Comparison of ENCODE assay signal across 8 cellular contexts in the genomic region with DNA sequence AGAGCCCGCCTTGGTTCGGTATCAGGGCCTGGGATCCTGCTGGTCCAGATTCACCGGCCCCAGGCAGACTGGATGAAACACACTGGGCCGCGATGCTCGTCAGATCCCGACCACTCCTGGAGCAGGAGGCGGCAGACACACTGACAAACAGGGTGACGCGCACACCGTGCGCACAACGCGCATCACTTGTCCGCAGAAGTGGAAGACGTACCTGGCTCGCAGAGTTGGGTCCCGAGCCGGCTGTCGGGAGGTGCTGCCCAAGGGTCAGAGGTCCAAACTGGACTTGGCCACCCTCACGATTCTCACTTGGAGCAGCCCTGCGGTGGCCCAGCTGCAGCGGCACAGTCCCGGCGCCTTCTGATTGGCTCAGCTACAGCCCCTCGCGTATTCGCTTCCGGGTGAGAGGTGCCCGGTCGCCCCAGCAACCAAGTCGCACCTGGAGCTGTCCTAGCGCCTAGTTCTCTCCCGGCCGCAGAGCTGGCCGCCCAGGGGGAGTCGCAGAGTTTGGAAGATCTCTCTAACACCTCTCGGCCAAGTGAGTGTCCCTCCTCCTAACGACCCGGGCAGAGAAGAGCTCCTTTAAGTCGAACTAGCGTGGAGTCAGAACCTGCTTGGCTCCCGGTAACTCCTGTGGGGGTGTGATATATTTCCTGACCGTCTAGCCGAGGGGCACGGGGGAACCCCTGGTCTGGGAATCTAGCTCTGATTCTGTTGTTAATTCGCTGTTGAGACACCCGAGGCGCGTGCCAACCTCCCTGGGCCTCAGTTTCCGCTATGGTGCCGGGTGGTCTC. TPM values are rescaled to one million over a fixed set of nuclear protein-coding genes. Genes with fewer than 3 reads are reported as not detected.
A peak's percentile ranks its signal among the peaks of the same experiment; 100 is the strongest.
DNase-seq lines count a peak whose midpoint lies in the region; ATAC-seq, FAIRE-seq and TF ChIP-seq lines count a peak whose summit lies in the region.

A gene with protein sequence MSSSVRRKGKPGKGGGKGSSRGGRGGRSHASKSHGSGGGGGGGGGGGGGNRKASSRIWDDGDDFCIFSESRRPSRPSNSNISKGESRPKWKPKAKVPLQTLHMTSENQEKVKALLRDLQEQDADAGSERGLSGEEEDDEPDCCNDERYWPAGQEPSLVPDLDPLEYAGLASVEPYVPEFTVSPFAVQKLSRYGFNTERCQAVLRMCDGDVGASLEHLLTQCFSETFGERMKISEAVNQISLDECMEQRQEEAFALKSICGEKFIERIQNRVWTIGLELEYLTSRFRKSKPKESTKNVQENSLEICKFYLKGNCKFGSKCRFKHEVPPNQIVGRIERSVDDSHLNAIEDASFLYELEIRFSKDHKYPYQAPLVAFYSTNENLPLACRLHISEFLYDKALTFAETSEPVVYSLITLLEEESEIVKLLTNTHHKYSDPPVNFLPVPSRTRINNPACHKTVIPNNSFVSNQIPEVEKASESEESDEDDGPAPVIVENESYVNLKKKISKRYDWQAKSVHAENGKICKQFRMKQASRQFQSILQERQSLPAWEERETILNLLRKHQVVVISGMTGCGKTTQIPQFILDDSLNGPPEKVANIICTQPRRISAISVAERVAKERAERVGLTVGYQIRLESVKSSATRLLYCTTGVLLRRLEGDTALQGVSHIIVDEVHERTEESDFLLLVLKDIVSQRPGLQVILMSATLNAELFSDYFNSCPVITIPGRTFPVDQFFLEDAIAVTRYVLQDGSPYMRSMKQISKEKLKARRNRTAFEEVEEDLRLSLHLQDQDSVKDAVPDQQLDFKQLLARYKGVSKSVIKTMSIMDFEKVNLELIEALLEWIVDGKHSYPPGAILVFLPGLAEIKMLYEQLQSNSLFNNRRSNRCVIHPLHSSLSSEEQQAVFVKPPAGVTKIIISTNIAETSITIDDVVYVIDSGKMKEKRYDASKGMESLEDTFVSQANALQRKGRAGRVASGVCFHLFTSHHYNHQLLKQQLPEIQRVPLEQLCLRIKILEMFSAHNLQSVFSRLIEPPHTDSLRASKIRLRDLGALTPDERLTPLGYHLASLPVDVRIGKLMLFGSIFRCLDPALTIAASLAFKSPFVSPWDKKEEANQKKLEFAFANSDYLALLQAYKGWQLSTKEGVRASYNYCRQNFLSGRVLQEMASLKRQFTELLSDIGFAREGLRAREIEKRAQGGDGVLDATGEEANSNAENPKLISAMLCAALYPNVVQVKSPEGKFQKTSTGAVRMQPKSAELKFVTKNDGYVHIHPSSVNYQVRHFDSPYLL (N-terminal part only) (minus strand): TSS at position 359 of the 792 bp plus-strand sequence. CDS start 7,529 bp downstream, outside the sequence.
TSS of gene MORN2 (plus strand) at position 401 of the 792 bp plus-strand sequence.

- TF ChIP-seq POLR2A in spleen (IDR thresholded peaks at IDR 0.05), result no peak

- ATAC-seq in GM18870 (IDR thresholded peaks at IDR 0.05; ENCODE audit: unreplicated experiment), result peak; percentile 97
- ATAC-seq in HG03103 (IDR thresholded peaks at IDR 0.05; ENCODE audit: low read depth, unreplicated experiment), result peak; percentile 100

- DNase-seq in AG08395 (ENCODE audit: low spot score) (peak; percentile 96), NCI-H2171 (lab: John Stamatoyannopoulos, UW) (peak; percentile 58), bronchial epithelial cell (ENCODE audit: low read depth) (peak; percentile 75), inferior parietal cortex (ENCODE audit: extremely low spot score) (peak; percentile 82), spleen (peak; percentile 96)

- peak within 1 kb of the TSS; percentile 77 for H3K4me3 ChIP-seq in WI38 (ENCODE audit: low read depth, low read length)
- peak within 1 kb of the TSS; percentile 96 for H3K4me3 ChIP-seq in bronchial epithelial cell (ENCODE audit: low read depth, low read length)
- H3K4me3 ChIP-seq in spleen, result peak within 1 kb of the TSS; percentile 71 to 98 (median 88)

- no peak for FAIRE-seq in bronchial epithelial cell (lab: Jason Lieb, UNC)

- H3K27me3 ChIP-seq in bronchial epithelial cell (ENCODE audit: control insufficient read depth, insufficient read depth, low read length) (no peaks in the 10 kb centered on the region), spleen (replicated peaks in 1 of 7) (no peaks in the 10 kb centered on the region)

- peak within 1 kb of the TSS; percentile 16 to 83 (median 64) for H3K27ac ChIP-seq in spleen

- H3K36me3 ChIP-seq in bronchial epithelial cell (ENCODE audit: control insufficient read depth, insufficient read depth, low read length) (no peaks in the 10 kb centered on the region), spleen (no peaks in the 10 kb centered on the region)

- peaks cover 7 to 30% (median 18%) of the 10 kb centered on the region in 6 donors for H3K4me1 ChIP-seq in spleen

- 0 to 4% (median 1%) methylated on average over 17 to 52 of the region's 52 CpGs for WGBS in spleen, 5 donors

- peaks cover 0 to 24% (median 20%) of the 10 kb centered on the region in 8 donors for H3K9me3 ChIP-seq in spleen

- no peak for TF ChIP-seq CTCF in WI38 (IDR thresholded peaks at IDR 0.05; ENCODE audit: low read depth, low read length)
- TF ChIP-seq CTCF in bronchial epithelial cell (IDR thresholded peaks at IDR 0.05; ENCODE audit: insufficient read depth, low read length, severe bottlenecking), result no peak
- no peak for TF ChIP-seq CTCF in spleen (IDR thresholded peaks at IDR 0.05 in 8 of 11, conservative IDR thresholded peaks at IDR 0.05 in 3 of 11)

- intact Hi-C loops in spleen (cut with DNase I; ENCODE audit: low total_unique reads), result no loop called here

RNA-seq across cellular contexts. Expression of the first gene that starts in this region (rescaled TPM):
- total RNA-seq in bronchial epithelial cell (10.5 and 14.6 TPM in 2 replicates), spleen (10 to 100 TPM; 12.5 to 24.0 (median 15.6) TPM)
- 1 to 10 TPM; 6.5 to 9.0 (median 7.2) TPM for polyA plus RNA-seq in spleen

RNA-seq across cellular contexts. Expression of gene MORN2, which starts in this region (rescaled TPM):
- total RNA-seq in bronchial epithelial cell (3.9 and 10.4 TPM in 2 replicates), spleen (1 to 10 TPM; 2.4 to 8.3 (median 5.4) TPM)
- 10 to 100 TPM in 2 of 3 donors, 1 to 10 TPM in 1; 8.9 to 12.2 (median 10.5) TPM for polyA plus RNA-seq in spleen

Comparison
In these comparisons a context has a peak if more than half of its experiments do, and no peak if none do; other contexts are left out.
1. Peak in every context shown above with its lines: DNase-seq, ATAC-seq, H3K4me3 ChIP-seq and H3K27ac ChIP-seq.